Comparison of ENCODE assay signal across 9 cellular contexts in genomic region chr5:90264930-90265857, GRCh38.
DNase-seq lines count a peak whose midpoint lies in the region; ATAC-seq and TF ChIP-seq lines count a peak whose summit lies in the region.
"Had no signal": no experiment of that assay in that cellular context is flagged by ENCODE, and none has a peak within 500 bp of the region (broad histone marks: within the 10 kb centered on the region; RNA-seq: fewer than 3 reads in every experiment).

No MANE protein-coding gene starts in this region.

- peak overlapping the region; percentile 84 for H3K4me2 ChIP-seq in OCI-LY3 (ENCODE audit: low read length)

- no peaks in the 10 kb centered on the region for H3K9me3 ChIP-seq in CD4-positive, alpha-beta T cell (ENCODE audit: control insufficient read depth, low read length)
- H3K9me3 ChIP-seq in OCI-LY3 (ENCODE audit: insufficient read depth, low read length) (no peaks in the 10 kb centered on the region), gastroesophageal sphincter (no peaks in the 10 kb centered on the region), ovary (no peaks in the 10 kb centered on the region), uterus (no peaks in the 10 kb centered on the region)

- H4K20me1 ChIP-seq in OCI-LY3 (ENCODE audit: insufficient read depth, low read length), result no peaks in the 10 kb centered on the region

- H3K4me1 ChIP-seq in OCI-LY3 (ENCODE audit: low read length), result peaks cover 6% of the 10 kb centered on the region
- H3K4me1 ChIP-seq in gastroesophageal sphincter, result peaks cover 0 to 12% (median 0%) of the 10 kb centered on the region in 3 donors
- no peaks in the 10 kb centered on the region for H3K4me1 ChIP-seq in ovary (ENCODE audit: insufficient read depth)
- H3K4me1 ChIP-seq in uterus, result peaks cover 0 to 4% of the 10 kb centered on the region in 2 donors

- no peaks in the 10 kb centered on the region for H3K79me2 ChIP-seq in OCI-LY3 (ENCODE audit: low read length)

- peak overlapping the region; percentile 78 for H2AFZ ChIP-seq in OCI-LY3 (ENCODE audit: low read depth, low read length)

- no peak overlapping the region for H3K4me3 Mint-ChIP-seq in CD4-positive, alpha-beta T cell
- H3K4me3 Mint-ChIP-seq in activated T-helper 2 cell treated with anti-CD3 and anti-CD28 coated beads, Interferon-gamma antibody, Interleukin-2, Interleukin-4, amounts not matched to agents 10 μg/mL and 5 μg/mL and 100 μg/mL, durations not matched to agents 14 hours and 24 hours and 36 hours (ENCODE audit: low read depth), result no peak overlapping the region
- H3K4me3 Mint-ChIP-seq: T-helper 1 cell treated with Interleukin-12 subunit alpha and Interleukin-12 subunit beta and Interleukin-4 antibody, amounts not matched to agents 30 μg/mL and 1 μg/mL, for 36 hours had no signal

- TF ChIP-seq POLR2A in gastroesophageal sphincter (IDR thresholded peaks at IDR 0.05), result no peak
- TF ChIP-seq POLR2A in ovary (IDR thresholded peaks at IDR 0.05), result no peak
- TF ChIP-seq POLR2A in uterus (IDR thresholded peaks at IDR 0.05), result no peak

- H3K9ac ChIP-seq in OCI-LY3 (ENCODE audit: low read length), result 0 out of 2 replicates have a peak overlapping the region, but pooled peaks have one; percentile 9

- no peak for TF ChIP-seq EP300 in gastroesophageal sphincter (IDR thresholded peaks at IDR 0.05)
- no peak for TF ChIP-seq EP300 in ovary (IDR thresholded peaks at IDR 0.05)

- H3K36me3 Mint-ChIP-seq in CD4-positive, alpha-beta T cell (ENCODE audit: low read depth), result no peaks in the 10 kb centered on the region
- H3K36me3 Mint-ChIP-seq in activated T-helper 2 cell treated with anti-CD3 and anti-CD28 coated beads, Interferon-gamma antibody, Interleukin-2, Interleukin-4, amounts not matched to agents 10 μg/mL and 5 μg/mL and 100 μg/mL, durations not matched to agents 14 hours and 24 hours and 36 hours (ENCODE audit: low read depth), result no peaks in the 10 kb centered on the region

- no peaks in the 10 kb centered on the region for H3K36me3 ChIP-seq in OCI-LY3 (replicated peaks; ENCODE audit: low read depth, low read length)
- H3K36me3 ChIP-seq in gastroesophageal sphincter, result no peaks in the 10 kb centered on the region
- no peaks in the 10 kb centered on the region for H3K36me3 ChIP-seq in ovary
- no peaks in the 10 kb centered on the region for H3K36me3 ChIP-seq in uterus

- DNase-seq in CD4-positive, alpha-beta T cell, result peak in 9 of 10 experiments; percentile 1 to 40 (median 8)
- DNase-seq in HuH-7 (ENCODE audit: low spot score) (peak; percentile 5), ovary (peak; percentile 20 to 54 (median 47)), uterus (peak; percentile 55 to 68)
- peak; percentile 19 for DNase-seq in activated T-helper 2 cell treated with anti-CD3 and anti-CD28 coated beads, Interferon-gamma antibody, Interleukin-2, Interleukin-4, amounts not matched to agents 10 μg/mL and 5 μg/mL and 100 μg/mL, durations not matched to agents 14 hours and 24 hours and 36 hours (ENCODE audit: low spot score)

- peaks cover 9% of the 10 kb centered on the region for H3K27me3 Mint-ChIP-seq in CD4-positive, alpha-beta T cell
- no peaks in the 10 kb centered on the region for H3K27me3 Mint-ChIP-seq in activated T-helper 2 cell treated with anti-CD3 and anti-CD28 coated beads, Interferon-gamma antibody, Interleukin-2, Interleukin-4, amounts not matched to agents 10 μg/mL and 5 μg/mL and 100 μg/mL, durations not matched to agents 14 hours and 24 hours and 36 hours (ENCODE audit: low read depth)

- intact Hi-C loops in CD4-positive, alpha-beta T cell (cut with DNase I, micrococcal nuclease), result loop anchor here (1.0 to 5.0 kb wide), 3 partner anchors 517 to 1536 kb away; no protein-coding TSS in a partner anchor
- intact Hi-C loops in activated T-helper 2 cell treated with anti-CD3 and anti-CD28 coated beads, Interferon-gamma antibody, Interleukin-2, Interleukin-4, amounts not matched to agents 10 μg/mL and 5 μg/mL and 100 μg/mL, durations not matched to agents 14 hours and 24 hours and 36 hours (cut with micrococcal nuclease), result loop anchor here (1.0 kb wide), 1 partner anchor 1536 kb away; no protein-coding TSS in a partner anchor
- intact Hi-C loops in ovary (cut with DNase I) (loop anchor here in 1 of 4 donors (10.0 kb wide), 1 partner anchor 1540 kb away; no protein-coding TSS in a partner anchor), uterus (cut with DNase I; ENCODE audit: low total_unique reads) (no loop called here)

- H3K9me3 Mint-ChIP-seq in CD4-positive, alpha-beta T cell, result no peaks in the 10 kb centered on the region
- no peaks in the 10 kb centered on the region for H3K9me3 Mint-ChIP-seq in activated T-helper 2 cell treated with anti-CD3 and anti-CD28 coated beads, Interferon-gamma antibody, Interleukin-2, Interleukin-4, amounts not matched to agents 10 μg/mL and 5 μg/mL and 100 μg/mL, durations not matched to agents 14 hours and 24 hours and 36 hours
- H3K9me3 Mint-ChIP-seq: T-helper 1 cell treated with Interleukin-12 subunit alpha and Interleukin-12 subunit beta and Interleukin-4 antibody, amounts not matched to agents 30 μg/mL and 1 μg/mL, for 36 hours had no signal

- H3K27me3 ChIP-seq in CD4-positive, alpha-beta T cell (ENCODE audit: control insufficient read depth, insufficient read depth, low read length), result no peaks in the 10 kb centered on the region
- H3K27me3 ChIP-seq in OCI-LY3 (ENCODE audit: low read depth, low read length), result no peaks in the 10 kb centered on the region
- no peaks in the 10 kb centered on the region for H3K27me3 ChIP-seq in gastroesophageal sphincter
- no peaks in the 10 kb centered on the region for H3K27me3 ChIP-seq in ovary
- H3K27me3 ChIP-seq in uterus, result no peaks in the 10 kb centered on the region

- 16 to 25% methylated on average over 6 to 9 of the region's 9 CpGs for WGBS in gastroesophageal sphincter (ENCODE audit: low coverage in 1 of 2), 2 donors
- WGBS in ovary, 3 donors, result 15 to 17% (median 16%) methylated on average over 9 of the region's 9 CpGs

- peak; percentile 83 for TF ChIP-seq CTCF in CD4-positive, alpha-beta T cell (IDR thresholded peaks at IDR 0.05)
- peak; percentile 85 for TF ChIP-seq CTCF in OCI-LY3 (IDR thresholded peaks at IDR 0.05; ENCODE audit: low read depth, low read length)
- TF ChIP-seq CTCF in gastroesophageal sphincter (IDR thresholded peaks at IDR 0.05), result peak; percentile 71 to 94 (median 81)
- peak; percentile 24 to 45 (median 39) for TF ChIP-seq CTCF in ovary (IDR thresholded peaks at IDR 0.05)
- TF ChIP-seq CTCF in uterus (IDR thresholded peaks at IDR 0.05), result peak; percentile 72 to 96 (median 84)

- H3K27ac Mint-ChIP-seq in CD4-positive, alpha-beta T cell, result no peak overlapping the region
- no peak overlapping the region for H3K27ac Mint-ChIP-seq in activated T-helper 2 cell treated with anti-CD3 and anti-CD28 coated beads, Interferon-gamma antibody, Interleukin-2, Interleukin-4, amounts not matched to agents 10 μg/mL and 5 μg/mL and 100 μg/mL, durations not matched to agents 14 hours and 24 hours and 36 hours
- H3K27ac Mint-ChIP-seq: T-helper 1 cell treated with Interleukin-12 subunit alpha and Interleukin-12 subunit beta and Interleukin-4 antibody, amounts not matched to agents 30 μg/mL and 1 μg/mL, for 36 hours had no signal

- H3K27ac ChIP-seq in CD4-positive, alpha-beta T cell (ENCODE audit: low read depth, low read length), result no peak overlapping the region
- no peak overlapping the region for H3K27ac ChIP-seq in OCI-LY3 (ENCODE audit: low read length)
- no peak overlapping the region for H3K27ac ChIP-seq in gastroesophageal sphincter
- no peak overlapping the region for H3K27ac ChIP-seq in ovary
- H3K27ac ChIP-seq in uterus, result no peak overlapping the region

- CTCF ChIA-PET in CD4-positive, alpha-beta T cell (lab: Charles Lee), result interaction anchor here (0.8 to 1.2 kb wide), 4 partner anchors 9 to 1538 kb away, joined by 3 to 5 read pairs (median 3); no protein-coding TSS in a partner anchor

- H3K4me1 Mint-ChIP-seq in CD4-positive, alpha-beta T cell (ENCODE audit: low read depth), result no peaks in the 10 kb centered on the region
- H3K4me1 Mint-ChIP-seq in activated T-helper 2 cell treated with anti-CD3 and anti-CD28 coated beads, Interferon-gamma antibody, Interleukin-2, Interleukin-4, amounts not matched to agents 10 μg/mL and 5 μg/mL and 100 μg/mL, durations not matched to agents 14 hours and 24 hours and 36 hours (ENCODE audit: low read depth), result no peaks in the 10 kb centered on the region

- POLR2A ChIA-PET in CD4-positive, alpha-beta T cell (lab: Charles Lee), result no interaction called here

- peak overlapping the region; percentile 65 for H3K4me3 ChIP-seq in OCI-LY3 (ENCODE audit: low read length)
- H3K4me3 ChIP-seq in gastroesophageal sphincter, result no peak overlapping the region
- H3K4me3 ChIP-seq in ovary, result no peak overlapping the region
- no peak overlapping the region for H3K4me3 ChIP-seq in uterus

- no peak for ATAC-seq in CD4-positive, alpha-beta T cell (ENCODE audit: poor library complexity)
- ATAC-seq in GM19351 (IDR thresholded peaks at IDR 0.05; ENCODE audit: unreplicated experiment), result peak; percentile 84
- no peak for ATAC-seq in gastroesophageal sphincter

Comparison
In these comparisons a context has a peak if more than half of its experiments do, and no peak if none do; other contexts are left out.
1. DNase-seq: peak in every context shown above with its lines; median percentile 62 in uterus; 47 in ovary; 19 in activated T-helper 2 cell treated with anti-CD3 and anti-CD28 coated beads, Interferon-gamma antibody, Interleukin-2, Interleukin-4, amounts not matched to agents 10 μg/mL and 5 μg/mL and 100 μg/mL, durations not matched to agents 14 hours and 24 hours and 36 hours; 8 in CD4-positive, alpha-beta T cell; 5 in HuH-7.